In the genomic region with DNA sequence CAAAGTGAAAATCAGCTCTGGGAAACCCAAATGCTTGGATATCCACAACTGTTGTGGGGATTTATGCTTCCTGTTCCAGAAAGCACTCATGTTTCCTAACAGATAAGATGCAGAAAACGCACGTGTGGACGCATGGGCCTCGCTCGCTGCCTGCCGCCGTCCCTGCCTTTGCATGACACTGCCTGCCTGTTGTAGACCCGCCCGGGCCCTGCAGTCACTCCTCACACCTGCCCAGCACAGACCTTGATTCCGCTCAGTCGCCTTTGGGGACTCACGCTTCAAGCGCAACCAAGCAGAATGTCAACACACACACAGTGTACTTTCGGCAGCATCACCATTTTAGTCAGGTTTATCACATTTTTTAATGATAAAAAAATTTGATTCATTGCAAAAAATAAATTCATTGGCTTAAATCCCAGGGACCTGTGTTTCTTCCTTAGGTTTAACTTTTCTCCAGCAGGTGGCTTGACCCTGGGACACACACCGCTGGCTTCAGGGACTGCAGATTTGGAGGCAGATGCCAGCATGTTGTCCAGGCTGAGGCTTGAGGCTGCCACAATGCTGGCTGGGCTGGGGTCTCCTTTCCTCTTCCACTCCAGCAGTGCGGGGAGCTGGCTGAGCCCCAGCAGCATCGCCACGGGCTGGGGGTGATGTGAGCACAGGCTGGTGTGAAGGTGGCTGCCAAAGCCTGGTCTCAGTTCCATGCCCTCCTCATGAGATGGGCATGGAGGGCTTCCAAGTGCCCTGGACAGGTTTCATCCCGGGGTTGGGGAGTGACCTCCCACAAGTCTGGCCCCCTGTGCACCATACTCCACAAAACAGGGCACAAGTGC, we compare ENCODE assay signal across 24 cellular contexts.
DNase-seq lines count a peak whose midpoint lies in the region; ATAC-seq, FAIRE-seq and TF ChIP-seq lines count a peak whose summit lies in the region.
"Had no signal": no experiment of that assay in that cellular context is flagged by ENCODE, and none has a peak within 500 bp of the region (broad histone marks: within the 10 kb centered on the region; RNA-seq: fewer than 3 reads in every experiment).

No MANE protein-coding gene starts in this region.

- H3K36me3 ChIP-seq in HepG2 (replicated peaks in 1 of 2; ENCODE audit: control insufficient read depth in 1 of 2, insufficient read depth in 2 of 2, low read length in 2 of 2) (no peaks in the 10 kb centered on the region), right lobe of liver (no peaks in the 10 kb centered on the region), endodermal cell (ENCODE audit: control insufficient read depth, insufficient read depth, low read length) (no peaks in the 10 kb centered on the region), neural progenitor cell (no peaks in the 10 kb centered on the region)
- H3K36me3 ChIP-seq: Peyer's patch had no signal

- TF ChIP-seq EP300 in HepG2 (IDR thresholded peaks at IDR 0.05; ENCODE audit: low read depth in 2 of 2, low read length in 2 of 2) (no peak), HepG2 (CRISPR knock-in tag; IDR thresholded peaks at IDR 0.05; ENCODE audit: borderline replicate concordance) (no peak)

- H3K27ac ChIP-seq in HepG2 (ENCODE audit: extremely low read length, insufficient read depth, low read length), result no peak overlapping the region
- H3K27ac ChIP-seq in right lobe of liver, result no peak overlapping the region
- H3K27ac ChIP-seq in endodermal cell (ENCODE audit: low read depth, low read length), result no peak overlapping the region
- no peak overlapping the region for H3K27ac ChIP-seq in neural progenitor cell
- H3K27ac ChIP-seq: Peyer's patch had no signal

- H4K20me1 ChIP-seq in HepG2 (ENCODE audit: insufficient read depth, low read length), result no peaks in the 10 kb centered on the region
- H4K20me1 ChIP-seq in neural progenitor cell (ENCODE audit: low read depth), result no peaks in the 10 kb centered on the region

- no peak for TF ChIP-seq RAD21 in HepG2 (CRISPR knock-in tag; IDR thresholded peaks at IDR 0.05)

- in situ Hi-C loops in HepG2 (cut with HindIII; ENCODE audit: extremely low pct_ligation_motif_present, low pct_unique_long_range_greater_than_20kb), result no loop called here

- H2AFZ ChIP-seq in HepG2 (ENCODE audit: low read length) (no peak overlapping the region), neural progenitor cell (replicated peaks) (no peak overlapping the region)

- H3F3A ChIP-seq in neural progenitor cell (ENCODE audit: low read depth), result peaks cover 8% of the 10 kb centered on the region

- H3K4me1 Mint-ChIP-seq in endodermal cell (peaks cover 4% of the 10 kb centered on the region), neural progenitor cell (peaks cover 39% of the 10 kb centered on the region)

- no peak overlapping the region for H3K9ac ChIP-seq in HepG2 (ENCODE audit: insufficient read depth, low read depth, low read length)
- no peak overlapping the region for H3K9ac ChIP-seq in endodermal cell (ENCODE audit: extremely low read depth, low read length, poor library complexity, severe bottlenecking)
- no peak overlapping the region for H3K9ac ChIP-seq in neural progenitor cell

- H3K27me3 Mint-ChIP-seq in endodermal cell (ENCODE audit: insufficient read depth) (peaks cover 3% of the 10 kb centered on the region), neural progenitor cell (ENCODE audit: insufficient read depth, low read depth) (peaks cover 12% of the 10 kb centered on the region)

- no peaks in the 10 kb centered on the region for H3K9me3 ChIP-seq in HepG2 (ENCODE audit: low read length)
- no peaks in the 10 kb centered on the region for H3K9me3 ChIP-seq in right lobe of liver
- no peaks in the 10 kb centered on the region for H3K9me3 ChIP-seq in endodermal cell (ENCODE audit: control insufficient read depth, low read length)
- H3K9me3 ChIP-seq in neural progenitor cell (ENCODE audit: low read depth), result no peaks in the 10 kb centered on the region
- H3K9me3 ChIP-seq: Peyer's patch had no signal

- H3K79me2 ChIP-seq in HepG2 (ENCODE audit: insufficient read depth, low read length) (no peaks in the 10 kb centered on the region), neural progenitor cell (ENCODE audit: low read depth) (no peaks in the 10 kb centered on the region)

- H3K4me1 ChIP-seq in HepG2 (ENCODE audit: insufficient read depth, low read length), result no peaks in the 10 kb centered on the region
- H3K4me1 ChIP-seq in right lobe of liver, result no peaks in the 10 kb centered on the region
- H3K4me1 ChIP-seq in endodermal cell (ENCODE audit: control insufficient read depth, insufficient read depth, low read length), result no peaks in the 10 kb centered on the region
- H3K4me1 ChIP-seq in neural progenitor cell, result peaks cover 18% of the 10 kb centered on the region
- H3K4me1 ChIP-seq: Peyer's patch had no signal

- TF ChIP-seq CTCF in HepG2 (CRISPR knock-in tag; IDR thresholded peaks at IDR 0.05) (no peak), right lobe of liver (IDR thresholded peaks at IDR 0.05) (no peak), endodermal cell (conservative IDR thresholded peaks at IDR 0.05) (peak; percentile 69), neural progenitor cell (IDR thresholded peaks at IDR 0.05) (peak; percentile 20)

- 44% methylated on average over 7 of the region's 19 CpGs for WGBS in HepG2 (ENCODE audit: low lambda C conversion rate)
- WGBS in right lobe of liver (ENCODE audit: insufficient coverage, low coverage, low lambda C conversion rate, missing lambda C conversion rate), result 44% methylated on average over 8 of the region's 19 CpGs
- 87 to 92% methylated on average over 13 to 19 of the region's 19 CpGs for whole genome bisulfite sequencing in endodermal cell (ENCODE audit: insufficient coverage in 1 of 2, insufficient read length in 1 of 2), 2 experiments

- ATAC-seq in HepG2 (peak; percentile 62; the same call in 2 of the 3 replicates), right lobe of liver (no peak), HG03175 (IDR thresholded peaks at IDR 0.05; ENCODE audit: unreplicated experiment) (no peak)
- ATAC-seq: CD8-positive, alpha-beta T cell; SK-N-SH treated with all-trans-retinoic acid at 6 μM for 48 hours had no signal

- H3K4me3 ChIP-seq in HepG2 (replicated peaks in 1 of 3; ENCODE audit: insufficient read depth in 1 of 3, low read depth in 2 of 3, low read length in 3 of 3) (no peak overlapping the region), right lobe of liver (no peak overlapping the region), endodermal cell (ENCODE audit: low read length) (no peak overlapping the region), neural progenitor cell (no peak overlapping the region)
- H3K4me3 ChIP-seq: Peyer's patch had no signal

- H3K9me3 Mint-ChIP-seq in endodermal cell (no peaks in the 10 kb centered on the region), neural progenitor cell (peaks cover 1% of the 10 kb centered on the region)
- H3K9me3 Mint-ChIP-seq: CD8-positive, alpha-beta T cell had no signal

- TF ChIP-seq POLR2A in HepG2 (IDR thresholded peaks at IDR 0.05; ENCODE audit: insufficient read depth in 1 of 2, low read depth in 2 of 2, low read length in 2 of 2) (no peak), right lobe of liver (IDR thresholded peaks at IDR 0.05) (no peak)

- H3K27ac Mint-ChIP-seq in endodermal cell (no peak overlapping the region), neural progenitor cell (no peak overlapping the region)
- H3K27ac Mint-ChIP-seq: CD8-positive, alpha-beta T cell; HFFc6 had no signal

- H3K36me3 Mint-ChIP-seq in endodermal cell (ENCODE audit: low read depth), result no peaks in the 10 kb centered on the region
- H3K36me3 Mint-ChIP-seq in neural progenitor cell, result no peaks in the 10 kb centered on the region
- H3K36me3 Mint-ChIP-seq: CD8-positive, alpha-beta T cell had no signal

- H3K27me3 ChIP-seq in HepG2 (ENCODE audit: control insufficient read depth in 1 of 2, insufficient read depth in 2 of 2, low read length in 2 of 2) (peaks cover 6 to 41% of the 10 kb centered on the region in 2 experiments; a peak in 4 of 5 replicates), right lobe of liver (no peaks in the 10 kb centered on the region), endodermal cell (ENCODE audit: control insufficient read depth, insufficient read depth, low read length, poor library complexity, severe bottlenecking) (no peaks in the 10 kb centered on the region), neural progenitor cell (no peaks in the 10 kb centered on the region)
- H3K27me3 ChIP-seq: Peyer's patch had no signal

- BruUV-seq in HepG2 (replicated peaks; lab: Mats Ljungman, UMichigan), result no TSS peak

- H3K4me2 ChIP-seq in HepG2 (ENCODE audit: low read depth, low read length) (no peak overlapping the region), neural progenitor cell (no peak overlapping the region)

- no peak overlapping the region for H3K4me3 Mint-ChIP-seq in endodermal cell
- H3K4me3 Mint-ChIP-seq in neural progenitor cell, result no peak overlapping the region
- H3K4me3 Mint-ChIP-seq: CD8-positive, alpha-beta T cell; HFFc6 had no signal

- CTCF ChIA-PET in HepG2 (lab: Yijun Ruan, JAX; ENCODE audit: low intra/inter-chr PET ratio, low total read pairs), result no interaction called here

- no peak for FAIRE-seq in HepG2 (lab: Jason Lieb, UNC)
- FAIRE-seq: H54 had no signal

- POLR2A ChIA-PET in HepG2 (lab: Yijun Ruan, JAX), result no interaction called here

- intact Hi-C loops in HepG2 (cut with micrococcal nuclease; ENCODE audit: unreplicated experiment), result no loop called here
- intact Hi-C loops in right lobe of liver (cut with DNase I), result no loop called here

- DNase-seq in HepG2 (ENCODE audit: low spot score), result no peak
- no peak for DNase-seq in right lobe of liver
- peak; percentile 64 for DNase-seq in endodermal cell
- no peak for DNase-seq in neural progenitor cell (ENCODE audit: low spot score)
- DNase-seq in NCI-H226, result no peak
- DNase-seq in AG08396 (ENCODE audit: low spot score), result no peak
- no peak for DNase-seq in NCI-H128 (lab: John Stamatoyannopoulos, UW; ENCODE audit: unreplicated experiment)
- DNase-seq: 8988T; AML-193; C1 segment of cervical spinal cord; CD8-positive, alpha-beta T cell; GF-D8; HFFc6; KG1; NCI-H1436 treated with DMSO at 0.1 percent for 48 hours; NCI-H1930; NCI-H2227 treated with DMSO at 0.1 percent for 48 hours; NCI-H510A treated with DMSO at 0.1 percent for 48 hours; NCI-H748 treated with DMSO at 0.1 percent for 48 hours; NK-92 treated with Interleukin-12 subunit alpha and Interleukin-12 subunit beta, amount 100 ng/mL, for 24 hours had no signal

TF ChIP-seq in HepG2, 621 proteins besides CTCF, POLR2A, EP300 and RAD21 (continues in another document):
- TF ChIP-seq, protein P1, sequence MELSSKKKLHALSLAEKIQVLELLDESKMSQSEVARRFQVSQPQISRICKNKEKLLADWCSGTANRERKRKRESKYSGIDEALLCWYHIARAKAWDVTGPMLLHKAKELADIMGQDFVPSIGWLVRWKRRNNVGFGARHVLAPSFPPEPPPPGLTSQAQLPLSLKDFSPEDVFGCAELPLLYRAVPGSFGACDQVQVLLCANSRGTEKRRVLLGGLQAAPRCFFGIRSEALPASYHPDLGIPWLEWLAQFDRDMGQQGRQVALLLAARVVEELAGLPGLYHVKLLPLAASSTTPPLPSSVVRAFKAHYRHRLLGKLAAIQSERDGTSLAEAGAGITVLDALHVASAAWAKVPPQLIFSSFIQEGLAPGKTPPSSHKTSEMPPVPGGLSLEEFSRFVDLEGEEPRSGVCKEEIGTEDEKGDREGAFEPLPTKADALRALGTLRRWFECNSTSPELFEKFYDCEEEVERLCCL (CRISPR knock-in tag; IDR thresholded peaks at IDR 0.05; ENCODE audit: borderline replicate concordance), result no peak
- TF ChIP-seq ATF7-NPFF (CRISPR knock-in tag; IDR thresholded peaks at IDR 0.05; ENCODE audit: low read depth), result no peak
- no peak for TF ChIP-seq TP53 (CRISPR knock-in tag; conservative IDR thresholded peaks at IDR 0.05)

Comparison
In these comparisons a context has a peak if more than half of its experiments do, and no peak if none do; other contexts are left out.
1. CTCF ChIP-seq: peak in endodermal cell (single experiment) and neural progenitor cell (single experiment); none in HepG2 (single experiment) and right lobe of liver (0 of 4).